In genomic region chr22:42960146-42960509, GRCh38 we compare ENCODE assay signal across 8 cellular contexts. TPM values are rescaled to one million over a fixed set of nuclear protein-coding genes. Genes with fewer than 3 reads are reported as not detected.
A peak's percentile ranks its signal among the peaks of the same experiment; 100 is the strongest.
DNase-seq lines count a peak whose midpoint lies in the region; ATAC-seq and TF ChIP-seq lines count a peak whose summit lies in the region.

No MANE protein-coding gene starts in this region.

- no peaks in the 10 kb centered on the region for H3K27me3 ChIP-seq in AG04450 (ENCODE audit: control insufficient read depth, insufficient read depth, low read length)
- H3K27me3 ChIP-seq in muscle layer of colon (ENCODE audit: control insufficient read depth in 1 of 2, insufficient read depth in 2 of 2, low read length in 2 of 2), result no peaks in the 10 kb centered on the region

- H3K9ac ChIP-seq in muscle layer of colon (ENCODE audit: low read length), result no peak overlapping the region

- DNase-seq in AG04450 (ENCODE audit: low read depth, low spot score), result no peak
- DNase-seq in MV-4-11 (lab: John Stamatoyannopoulos, UW), result peak; percentile 49
- peak; percentile 54 for DNase-seq in dermis blood vessel endothelial cell
- DNase-seq in nucleus accumbens (lab: John Stamatoyannopoulos, UW), result no peak
- DNase-seq in AG08395 (ENCODE audit: low spot score), result no peak
- no peak for DNase-seq in activated CD4-positive, alpha-beta T cell treated with anti-CD3 and anti-CD28 coated beads, Interleukin-2, amount 50 U/mL, for 4 hours

- POLR2A ChIA-PET in AG04450 (lab: Yijun Ruan, JAX), result interaction anchor here (0.8 kb wide), 1 partner anchor 18 kb away, joined by 3 read pairs; no protein-coding TSS in a partner anchor

- no peak overlapping the region for H3K4me3 ChIP-seq in AG04450 (ENCODE audit: low read depth, low read length)
- no peak overlapping the region for H3K4me3 ChIP-seq in muscle layer of colon (ENCODE audit: low read depth in 1 of 2, low read length in 2 of 2)

- no peaks in the 10 kb centered on the region for H3K9me3 ChIP-seq in AG04450 (ENCODE audit: control insufficient read depth, insufficient read depth, low read length)
- no peaks in the 10 kb centered on the region for H3K9me3 ChIP-seq in muscle layer of colon (ENCODE audit: low read length)

- peaks cover 56% of the 10 kb centered on the region for H3K4me1 ChIP-seq in muscle layer of colon (ENCODE audit: insufficient read depth, low read length)

- ATAC-seq in HG02981 (IDR thresholded peaks at IDR 0.05; ENCODE audit: unreplicated experiment), result no peak

- CTCF ChIA-PET in AG04450 (lab: Charles Lee), result no interaction called here

- TF ChIP-seq CTCF in AG04450 (IDR thresholded peaks at IDR 0.05; ENCODE audit: low read depth, low read length), result no peak

- H3K36me3 ChIP-seq in muscle layer of colon (ENCODE audit: insufficient read depth, low read length), result no peaks in the 10 kb centered on the region

- peak overlapping the region; percentile 59 for H3K27ac ChIP-seq in AG04450 (ENCODE audit: low read depth, low read length)
- peak overlapping the region; percentile 56 for H3K27ac ChIP-seq in muscle layer of colon (ENCODE audit: low read depth, low read length)

RNA-seq across cellular contexts. Expression of gene PACSIN2, which starts 54.8 kb away (rescaled TPM):
- 59.6 and 60.2 TPM in 2 replicates for polyA plus RNA-seq in AG04450 (2011; rRNA removed)
- 27.0 and 32.7 TPM in 2 replicates for polyA minus RNA-seq in AG04450 (2011; rRNA and poly(A)+ RNA removed)
- total RNA-seq in dermis blood vessel endothelial cell, result 68.9 and 93.6 TPM in 2 replicates

Comparison
In these comparisons a context has a peak if more than half of its experiments do, and no peak if none do; other contexts are left out.
1. DNase-seq: peak in MV-4-11 (single experiment) and dermis blood vessel endothelial cell (single experiment); none in AG04450 (single experiment), nucleus accumbens (0 of 56), AG08395 (single experiment) and activated CD4-positive, alpha-beta T cell treated with anti-CD3 and anti-CD28 coated beads, Interleukin-2, amount 50 U/mL, for 4 hours (0 of 2).